25 cellular contexts compared by ENCODE assay signal in genomic region chr13:99800951-99801350, GRCh38.
"Had no signal": no experiment of that assay in that cellular context is flagged by ENCODE, and none has a peak within 500 bp of the region (broad histone marks: within the 10 kb centered on the region; RNA-seq: fewer than 3 reads in every experiment).

No MANE protein-coding gene starts in this region.

- H3K36me3 Mint-ChIP-seq: activated naive CD8-positive, alpha-beta T cell treated with anti-CD3 and anti-CD28 coated beads, Interleukin-2, amount 10 ng/mL, durations not matched to agents 7 days and 5 days; mesothelial cell of epicardium; natural killer cell treated with Interleukin-12 subunit alpha and Interleukin-12 subunit beta and Interleukin-15 and Interleukin-18, amount 100 ng/mL, for 72 hours; stimulated activated effector memory CD8-positive, alpha-beta T cell treated with anti-CD3 and anti-CD28 coated beads, Interleukin-12 subunit alpha, Interleukin-12 subunit beta, amount 100 ng/mL, for 72 hours; type B pancreatic cell had no signal

- H3K27me3 ChIP-seq: body of pancreas, left lung, right lobe of liver, stomach had no signal

- H3K36me3 ChIP-seq: left lung, right lobe of liver, stomach had no signal

- H3K27ac ChIP-seq: body of pancreas, left lung, parathyroid adenoma, right lobe of liver, stomach had no signal

- H3K4me3 ChIP-seq: body of pancreas, left lung, right lobe of liver, stomach had no signal

- H3K79me2 ChIP-seq: parathyroid adenoma had no signal

- H3K9ac ChIP-seq: parathyroid adenoma had no signal

- H2AFZ ChIP-seq: parathyroid adenoma had no signal

- H3K4me1 ChIP-seq: body of pancreas, left lung, parathyroid adenoma, right lobe of liver, stomach had no signal

- H3K9me3 ChIP-seq: body of pancreas, left lung, right lobe of liver, stomach had no signal

- H3K27me3 Mint-ChIP-seq: activated CD8-positive, alpha-beta T cell treated with anti-CD3 and anti-CD28 coated beads for 36 hours; activated naive CD8-positive, alpha-beta T cell treated with anti-CD3 and anti-CD28 coated beads, Interleukin-2, amount 10 ng/mL, durations not matched to agents 7 days and 5 days; activated T-helper 17 cell treated with anti-CD3 and anti-CD28 coated beads, Interleukin-2, amount 50 U/mL, for 72 hours; effector memory CD8-positive, alpha-beta T cell; natural killer cell treated with Interleukin-12 subunit alpha and Interleukin-12 subunit beta and Interleukin-15 and Interleukin-18, amount 100 ng/mL, for 72 hours had no signal

- H3K4me1 Mint-ChIP-seq: activated naive CD8-positive, alpha-beta T cell treated with anti-CD3 and anti-CD28 coated beads, Interleukin-2, amount 10 ng/mL, durations not matched to agents 7 days and 5 days; activated T-helper 17 cell treated with anti-CD3 and anti-CD28 coated beads, Interleukin-2, amount 50 U/mL, for 72 hours; mesothelial cell of epicardium; stimulated activated effector memory CD8-positive, alpha-beta T cell treated with anti-CD3 and anti-CD28 coated beads, Interleukin-12 subunit alpha, Interleukin-12 subunit beta, amount 100 ng/mL, for 72 hours had no signal

- H3K9me3 Mint-ChIP-seq: activated CD8-positive, alpha-beta T cell treated with anti-CD3 and anti-CD28 coated beads for 36 hours; activated naive CD8-positive, alpha-beta T cell treated with anti-CD3 and anti-CD28 coated beads, Interleukin-2, amount 10 ng/mL, durations not matched to agents 7 days and 5 days; activated T-helper 17 cell treated with anti-CD3 and anti-CD28 coated beads, Interleukin-2, amount 50 U/mL, for 72 hours; mesothelial cell of epicardium; natural killer cell treated with Interleukin-12 subunit alpha and Interleukin-12 subunit beta and Interleukin-15 and Interleukin-18, amount 100 ng/mL, for 72 hours; stimulated activated effector memory CD8-positive, alpha-beta T cell treated with anti-CD3 and anti-CD28 coated beads, Interleukin-12 subunit alpha, Interleukin-12 subunit beta, amount 100 ng/mL, for 72 hours; type B pancreatic cell had no signal

- H3K4me3 Mint-ChIP-seq: activated CD8-positive, alpha-beta T cell treated with anti-CD3 and anti-CD28 coated beads for 36 hours; activated naive CD8-positive, alpha-beta T cell treated with anti-CD3 and anti-CD28 coated beads, Interleukin-2, amount 10 ng/mL, durations not matched to agents 7 days and 5 days; activated T-helper 17 cell treated with anti-CD3 and anti-CD28 coated beads, Interleukin-2, amount 50 U/mL, for 72 hours; effector memory CD8-positive, alpha-beta T cell; mesothelial cell of epicardium; natural killer cell treated with Interleukin-12 subunit alpha and Interleukin-12 subunit beta and Interleukin-15 and Interleukin-18, amount 100 ng/mL, for 72 hours; stimulated activated effector memory CD8-positive, alpha-beta T cell treated with anti-CD3 and anti-CD28 coated beads, Interleukin-12 subunit alpha, Interleukin-12 subunit beta, amount 100 ng/mL, for 72 hours; type B pancreatic cell had no signal

- H3K27ac Mint-ChIP-seq: activated CD8-positive, alpha-beta T cell treated with anti-CD3 and anti-CD28 coated beads for 36 hours; activated naive CD8-positive, alpha-beta T cell treated with anti-CD3 and anti-CD28 coated beads, Interleukin-2, amount 10 ng/mL, durations not matched to agents 7 days and 5 days; activated T-helper 17 cell treated with anti-CD3 and anti-CD28 coated beads, Interleukin-2, amount 50 U/mL, for 72 hours; effector memory CD8-positive, alpha-beta T cell; mesothelial cell of epicardium; natural killer cell treated with Interleukin-12 subunit alpha and Interleukin-12 subunit beta and Interleukin-15 and Interleukin-18, amount 100 ng/mL, for 72 hours; stimulated activated effector memory CD8-positive, alpha-beta T cell treated with anti-CD3 and anti-CD28 coated beads, Interleukin-12 subunit alpha, Interleukin-12 subunit beta, amount 100 ng/mL, for 72 hours; type B pancreatic cell had no signal

- DNase-seq: activated CD4-positive, alpha-beta T cell treated with anti-CD3 and anti-CD28 coated beads for 48 hours; activated CD4-positive, CD25-positive, alpha-beta regulatory T cell; activated CD8-positive, alpha-beta T cell treated with anti-CD3 and anti-CD28 coated beads for 36 hours; activated naive CD4-positive, alpha-beta T cell; activated naive CD8-positive, alpha-beta T cell treated with anti-CD3 and anti-CD28 coated beads, Interleukin-2, amount 10 ng/mL, durations not matched to agents 7 days and 5 days; activated T-cell treated with anti-CD3 and anti-CD28 coated beads, Interleukin-2, amount 50 U/mL, for 1 hour; body of pancreas; dermis blood vessel endothelial cell; effector memory CD8-positive, alpha-beta T cell; foreskin fibroblast; glutamatergic neuron; hippocampal formation; kidney; left lung; right lobe of liver; small intestine; stimulated activated CD4-positive, alpha-beta T cell treated with anti-CD3 and anti-CD28 coated beads, Interleukin-15, amount 100 ng/mL, for 24 hours; stimulated activated CD4-positive, alpha-beta T cell treated with anti-CD3 and anti-CD28 coated beads, Interleukin-4, amount 100 ng/mL, for 24 hours; stomach had no signal

- ATAC-seq: activated CD8-positive, alpha-beta T cell treated with anti-CD3 and anti-CD28 coated beads for 36 hours; activated T-helper 17 cell treated with anti-CD3 and anti-CD28 coated beads, Interleukin-2, amount 50 U/mL, for 72 hours; body of pancreas; effector memory CD8-positive, alpha-beta T cell; left lung; natural killer cell treated with Interleukin-12 subunit alpha and Interleukin-12 subunit beta and Interleukin-15 and Interleukin-18, amount 100 ng/mL, for 72 hours; right lobe of liver; stimulated activated effector memory CD8-positive, alpha-beta T cell treated with anti-CD3 and anti-CD28 coated beads, Interleukin-12 subunit alpha, Interleukin-12 subunit beta, amount 100 ng/mL, for 72 hours had no signal
